12 cellular contexts compared by ENCODE assay signal in genomic region chr10:6493521-6494451, GRCh38.
DNase-seq lines count a peak whose midpoint lies in the region; ATAC-seq and TF ChIP-seq lines count a peak whose summit lies in the region.
"Had no signal": no experiment of that assay in that cellular context is flagged by ENCODE, and none has a peak within 500 bp of the region (broad histone marks: within the 10 kb centered on the region; RNA-seq: fewer than 3 reads in every experiment).

No MANE protein-coding gene starts in this region.

- peaks cover 24% of the 10 kb centered on the region for H3K4me1 Mint-ChIP-seq in CD4-positive, alpha-beta T cell (ENCODE audit: low read depth)
- no peaks in the 10 kb centered on the region for H3K4me1 Mint-ChIP-seq in HFFc6 (ENCODE audit: low read depth)
- no peaks in the 10 kb centered on the region for H3K4me1 Mint-ChIP-seq in Calu3 (ENCODE audit: low read depth, unreplicated experiment)

- TF ChIP-seq CTCF in CD4-positive, alpha-beta T cell (IDR thresholded peaks at IDR 0.05) = no peak
- no peak for TF ChIP-seq CTCF in HFFc6 (IDR thresholded peaks at IDR 0.05)
- TF ChIP-seq CTCF in Calu3 (IDR thresholded peaks at IDR 0.05; ENCODE audit: unreplicated experiment) = no peak
- TF ChIP-seq CTCF in suprapubic skin (IDR thresholded peaks at IDR 0.05) = no peak

- CTCF ChIA-PET in CD4-positive, alpha-beta T cell (lab: Charles Lee) = interaction anchor here (0.9 to 2.4 kb wide), 5 partner anchors 19 to 107 kb away, joined by 3 to 12 read pairs (median 4); no protein-coding TSS in a partner anchor
- CTCF ChIA-PET in Calu3 (lab: Charles Lee) = no interaction called here

- POLR2A ChIA-PET in CD4-positive, alpha-beta T cell (lab: Charles Lee) = interaction anchor here (1.1 to 2.8 kb wide), 5 partner anchors 11 to 87 kb away, joined by 3 to 13 read pairs (median 4); no protein-coding TSS in a partner anchor

- peaks cover under 1% of the 10 kb centered on the region for H3K9me3 Mint-ChIP-seq in CD4-positive, alpha-beta T cell
- no peaks in the 10 kb centered on the region for H3K9me3 Mint-ChIP-seq in HFFc6
- H3K9me3 Mint-ChIP-seq in Calu3 (ENCODE audit: low read depth, unreplicated experiment) = no peaks in the 10 kb centered on the region

- H3K27me3 ChIP-seq in CD4-positive, alpha-beta T cell (ENCODE audit: control insufficient read depth, insufficient read depth, low read length) = no peaks in the 10 kb centered on the region
- H3K27me3 ChIP-seq in suprapubic skin = peaks cover 18% of the 10 kb centered on the region
- H3K27me3 ChIP-seq: BLaER1, gastroesophageal sphincter, right atrium auricular region had no signal

- TF ChIP-seq EP300 in suprapubic skin (IDR thresholded peaks at IDR 0.05) = no peak

- H3K27ac ChIP-seq in CD4-positive, alpha-beta T cell (ENCODE audit: low read depth, low read length) = peak overlapping the region; percentile 66
- no peak overlapping the region for H3K27ac ChIP-seq in suprapubic skin
- H3K27ac ChIP-seq: gastroesophageal sphincter, right atrium auricular region had no signal

- no TSS peak for BruUV-seq in Calu3 (replicated peaks; lab: Mats Ljungman, UMichigan)

- WGBS in suprapubic skin = 61% methylated on average over 11 of the region's 11 CpGs

- no peaks in the 10 kb centered on the region for H3K9me3 ChIP-seq in CD4-positive, alpha-beta T cell (ENCODE audit: control insufficient read depth, low read length)
- no peaks in the 10 kb centered on the region for H3K9me3 ChIP-seq in suprapubic skin
- H3K9me3 ChIP-seq: gastroesophageal sphincter, right atrium auricular region had no signal

- no peaks in the 10 kb centered on the region for H3K4me1 ChIP-seq in suprapubic skin
- H3K4me1 ChIP-seq: gastroesophageal sphincter, right atrium auricular region had no signal

- H3K4me3 Mint-ChIP-seq in CD4-positive, alpha-beta T cell = no peak overlapping the region
- H3K4me3 Mint-ChIP-seq in HFFc6 (no peak overlapping the region), Calu3 (ENCODE audit: low read depth, unreplicated experiment) (no peak overlapping the region)

- peak; percentile 28 for ATAC-seq in CD4-positive, alpha-beta T cell (ENCODE audit: poor library complexity)
- ATAC-seq in HG02610 (IDR thresholded peaks at IDR 0.05; ENCODE audit: unreplicated experiment) = no peak
- ATAC-seq: gastroesophageal sphincter had no signal

- intact Hi-C loops in CD4-positive, alpha-beta T cell (cut with DNase I, micrococcal nuclease) = loop anchor here (2.0 kb wide), 2 partner anchors 19 to 21 kb away; no protein-coding TSS in a partner anchor
- intact Hi-C loops in Calu3 (cut with micrococcal nuclease; ENCODE audit: unreplicated experiment) = no loop called here

- H3K36me3 ChIP-seq in suprapubic skin = no peaks in the 10 kb centered on the region
- H3K36me3 ChIP-seq: gastroesophageal sphincter, right atrium auricular region had no signal

- H3K27me3 Mint-ChIP-seq in CD4-positive, alpha-beta T cell = no peaks in the 10 kb centered on the region
- peaks cover 20% of the 10 kb centered on the region for H3K27me3 Mint-ChIP-seq in HFFc6 (ENCODE audit: insufficient read depth)
- peaks cover 43% of the 10 kb centered on the region for H3K27me3 Mint-ChIP-seq in Calu3 (ENCODE audit: unreplicated experiment)

- no peak for TF ChIP-seq POLR2A in suprapubic skin (IDR thresholded peaks at IDR 0.05)

- H3K4me3 ChIP-seq in suprapubic skin = no peak overlapping the region
- H3K4me3 ChIP-seq: BLaER1, gastroesophageal sphincter, right atrium auricular region had no signal

- H3K27ac Mint-ChIP-seq in CD4-positive, alpha-beta T cell = no peak overlapping the region
- H3K27ac Mint-ChIP-seq in HFFc6 (no peak overlapping the region), Calu3 (ENCODE audit: unreplicated experiment) (no peak overlapping the region)

- peaks cover 50% of the 10 kb centered on the region for H3K36me3 Mint-ChIP-seq in CD4-positive, alpha-beta T cell (ENCODE audit: low read depth)
- H3K36me3 Mint-ChIP-seq in HFFc6 (ENCODE audit: low read depth) (no peaks in the 10 kb centered on the region), Calu3 (ENCODE audit: insufficient read depth, unreplicated experiment) (no peaks in the 10 kb centered on the region)

- no peak for DNase-seq in CD4-positive, alpha-beta T cell
- DNase-seq in HFFc6 (peak; percentile 5), amniotic epithelial cell (ENCODE audit: low read depth) (peak; percentile 77), kidney glomerular epithelial cell (lab: John Stamatoyannopoulos, UW) (peak; percentile 56), NCI-H2227 treated with DMSO at 0.1 percent for 48 hours (lab: John Stamatoyannopoulos, UW) (no peak), Calu3 (no peak), suprapubic skin (ENCODE audit: low spot score in 2 of 2) (no peak)
- DNase-seq: dermis blood vessel endothelial cell had no signal

Comparison
In these comparisons a context has a peak if more than half of its experiments do, and no peak if none do; other contexts are left out.
1. DNase-seq: peak in HFFc6 (single experiment), amniotic epithelial cell (single experiment) and kidney glomerular epithelial cell (single experiment); none in CD4-positive, alpha-beta T cell (0 of 10), NCI-H2227 treated with DMSO at 0.1 percent for 48 hours (single experiment), Calu3 (single experiment) and suprapubic skin (0 of 2).